Comparison of ENCODE assay signal across 8 cellular contexts in genomic region chr9:127926961-127927456, GRCh38. TPM values are rescaled to one million over a fixed set of nuclear protein-coding genes. Genes with fewer than 3 reads are reported as not detected.
DNase-seq lines count a peak whose midpoint lies in the region; ATAC-seq and TF ChIP-seq lines count a peak whose summit lies in the region.

No MANE protein-coding gene starts in this region.

- no peaks in the 10 kb centered on the region for H3K9me2 ChIP-seq in HCT116 (ENCODE audit: insufficient read depth)

- DNase-seq in CD14-positive monocyte (ENCODE audit: low spot score) (no peak), HCT116 (ENCODE audit: low read depth, low spot score) (no peak), mammary epithelial cell (peak; percentile 49), mucosa of descending colon (no peak), SHP77 treated with DMSO at 0.1 percent for 48 hours (lab: John Stamatoyannopoulos, UW) (no peak), NCI-H2171 treated with DMSO at 0.1 percent for 48 hours (lab: John Stamatoyannopoulos, UW) (no peak), retina (no peak)

- ATAC-seq in HCT116 (peak; percentile 34), mucosa of descending colon (peak; percentile 2), HG03565 (IDR thresholded peaks at IDR 0.05; ENCODE audit: unreplicated experiment) (no peak)

- BruUV-seq in HCT116 (replicated peaks; lab: Mats Ljungman, UMichigan) (TSS peak; percentile 29), mammary epithelial cell (replicated peaks; lab: Mats Ljungman, UMichigan) (no TSS peak)

- POLR2A ChIA-PET in HCT116 (lab: Charles Lee), result interaction anchor here (1.3 kb wide), 1 partner anchor 10 kb away, joined by 4 read pairs; the partner anchor contains the start of gene ST6GALNAC4

- WGBS in mammary epithelial cell (ENCODE audit: low coverage, missing lambda C conversion rate), result 2% methylated on average over 32 of the region's 37 CpGs

- H3K4me1 ChIP-seq in HCT116 (ENCODE audit: control insufficient read depth in 1 of 2, insufficient read depth in 2 of 2, low read length in 2 of 2) (peaks cover 46 to 82% of the 10 kb centered on the region in 2 experiments), mammary epithelial cell (ENCODE audit: insufficient read depth, low read length) (peaks cover 35% of the 10 kb centered on the region), mucosa of descending colon (ENCODE audit: low read depth) (peaks cover 24% of the 10 kb centered on the region)

- H3K36me3 ChIP-seq in HCT116 (ENCODE audit: control insufficient read depth in 1 of 2, insufficient read depth in 2 of 2, low read length in 2 of 2), result no peaks in the 10 kb centered on the region
- H3K36me3 ChIP-seq in mammary epithelial cell (ENCODE audit: insufficient read depth, low read length), result no peaks in the 10 kb centered on the region
- H3K36me3 ChIP-seq in mucosa of descending colon (ENCODE audit: low read depth), result no peaks in the 10 kb centered on the region

- no peaks in the 10 kb centered on the region for H4K20me1 ChIP-seq in HCT116 (ENCODE audit: insufficient read depth)
- H4K20me1 ChIP-seq in mammary epithelial cell (ENCODE audit: insufficient read depth, low read length), result no peaks in the 10 kb centered on the region

- H3K9me3 ChIP-seq in HCT116 (ENCODE audit: control insufficient read depth in 1 of 2, insufficient read depth in 1 of 2, low read depth in 1 of 2, low read length in 2 of 2), result no peaks in the 10 kb centered on the region
- no peaks in the 10 kb centered on the region for H3K9me3 ChIP-seq in mammary epithelial cell (replicated peaks; ENCODE audit: insufficient read depth, low read length)
- no peaks in the 10 kb centered on the region for H3K9me3 ChIP-seq in mucosa of descending colon

- peak overlapping the region; percentile 52 to 80 for H3K4me3 Mint-ChIP-seq in CD14-positive monocyte

- TF ChIP-seq CTCF in CD14-positive monocyte (IDR thresholded peaks at IDR 0.05), result no peak
- no peak for TF ChIP-seq CTCF in HCT116 (IDR thresholded peaks at IDR 0.05 in 2 of 3, conservative IDR thresholded peaks at IDR 0.05 in 1 of 3; ENCODE audit: borderline replicate concordance in 1 of 3, insufficient read depth in 1 of 3, low read depth in 2 of 3, low read length in 2 of 3)
- no peak for TF ChIP-seq CTCF in mammary epithelial cell (conservative IDR thresholded peaks at IDR 0.05 in 1 of 2, IDR thresholded peaks at IDR 0.05 in 1 of 2; ENCODE audit: extremely low read depth in 1 of 2, insufficient read depth in 1 of 2, low read depth in 1 of 2, low read length in 2 of 2)
- no peak for TF ChIP-seq CTCF in mucosa of descending colon (IDR thresholded peaks at IDR 0.05)

- H3K27ac ChIP-seq in HCT116 (ENCODE audit: low read depth, low read length) (peak overlapping the region; percentile 71), mammary epithelial cell (ENCODE audit: insufficient read depth, low read depth, low read length) (peak overlapping the region; percentile 46)

- RAD21 ChIA-PET in HCT116 (lab: Charles Lee; ENCODE audit: low non-redundant PET in 1 of 2, low total read pairs in 2 of 2, uncharacterized antibody in 2 of 2, unreplicated experiment in 2 of 2), result no interaction called here

- peaks cover 0 to 7% (median 4%) of the 10 kb centered on the region in 7 donors for H3K9me3 Mint-ChIP-seq in CD14-positive monocyte

- TF ChIP-seq POLR2A in HCT116 (IDR thresholded peaks at IDR 0.05; ENCODE audit: borderline replicate concordance, extremely low read depth, insufficient read depth, insufficient read length), result no peak

- H3K4me1 Mint-ChIP-seq in CD14-positive monocyte, result peaks cover 28% of the 10 kb centered on the region

- H2AFZ ChIP-seq in HCT116 (ENCODE audit: low read depth, low read length, poor library complexity, severe bottlenecking), result no peak overlapping the region
- H2AFZ ChIP-seq in mammary epithelial cell (ENCODE audit: low read depth, low read length), result peak overlapping the region; percentile 96

- dilution Hi-C loops in mammary epithelial cell (cut with HindIII; ENCODE audit: low sequenced_read_pairs), result no loop called here

- H3K36me3 Mint-ChIP-seq in CD14-positive monocyte, result peaks cover 0 to 6% of the 10 kb centered on the region in 2 donors

- H3K27ac Mint-ChIP-seq in CD14-positive monocyte, result no peak overlapping the region

- H3K79me2 ChIP-seq in HCT116 (ENCODE audit: insufficient read depth, low read length) (no peaks in the 10 kb centered on the region), mammary epithelial cell (ENCODE audit: insufficient read depth, low read length) (no peaks in the 10 kb centered on the region)

- CTCF ChIA-PET in HCT116 (lab: Charles Lee) (no interaction called here), mammary epithelial cell (lab: Charles Lee; ENCODE audit: low non-redundant PET) (no interaction called here)

- in situ Hi-C loops in mammary epithelial cell (cut with MboI; ENCODE audit: low sequenced_read_pairs in 2 of 2), result loop anchor here in 1 of 2 donors (10.0 kb wide), 1 partner anchor 342 kb away; no protein-coding TSS in a partner anchor

- TF ChIP-seq RAD21 in HCT116 (IDR thresholded peaks at IDR 0.05; ENCODE audit: low read depth), result no peak

- H3K4me2 ChIP-seq in HCT116 (ENCODE audit: low read length) (peak overlapping the region; percentile 95), mammary epithelial cell (ENCODE audit: insufficient read depth, low read depth, low read length) (peak overlapping the region; percentile 93)

- intact Hi-C loops in CD14-positive monocyte (cut with micrococcal nuclease), result loop anchor here in 1 of 2 donors (10.0 kb wide), 1 partner anchor 332 kb away; no protein-coding TSS in a partner anchor
- intact Hi-C loops in HCT116 (cut with micrococcal nuclease), result loop anchor here (5.0 kb wide), 1 partner anchor 110 kb away; no protein-coding TSS in a partner anchor
- intact Hi-C loops in mammary epithelial cell (cut with micrococcal nuclease), result no loop called here
- intact Hi-C loops in mucosa of descending colon (cut with DNase I, micrococcal nuclease), result loop anchor here in 1 of 2 donors (10.0 kb wide), 1 partner anchor 332 kb away; no protein-coding TSS in a partner anchor

- peak overlapping the region; percentile 75 to 79 for H3K4me3 ChIP-seq in HCT116 (replicated peaks in 1 of 2; ENCODE audit: low read depth in 1 of 2, low read length in 2 of 2)
- peak overlapping the region; percentile 62 to 73 (median 62) for H3K4me3 ChIP-seq in mammary epithelial cell (replicated peaks in 1 of 3; ENCODE audit: insufficient read depth in 1 of 3, low read depth in 2 of 3, low read length in 3 of 3)
- no peak overlapping the region for H3K4me3 ChIP-seq in mucosa of descending colon

- H3K27me3 ChIP-seq in HCT116 (ENCODE audit: insufficient read depth, low read length) (no peaks in the 10 kb centered on the region), mammary epithelial cell (ENCODE audit: insufficient read depth, low read length) (no peaks in the 10 kb centered on the region)

- peaks cover 76 to 93% (median 93%) of the 10 kb centered on the region in 3 donors for H3K27me3 Mint-ChIP-seq in CD14-positive monocyte (ENCODE audit: low read depth in 3 of 3)

- H3K9ac ChIP-seq in HCT116 (ENCODE audit: low read length) (peak overlapping the region; percentile 79), mammary epithelial cell (ENCODE audit: insufficient read depth, low read length) (peak overlapping the region; percentile 56)

TF ChIP-seq in HCT116, 20 proteins besides CTCF, POLR2A, EP300 and RAD21:
- TF ChIP-seq ZFX (IDR thresholded peaks at IDR 0.05), result 0 out of 2 replicates have a peak, but pooled peaks have one; percentile 9
- no peak for TF ChIP-seq SRF (IDR thresholded peaks at IDR 0.05; ENCODE audit: low read depth)

RNA-seq across cellular contexts. Expression of gene PIP5KL1, which starts 3.6 kb away (rescaled TPM):
- polyA plus RNA-seq in CD14-positive monocyte (under 1 TPM; 0.31 to 0.57 TPM), mammary epithelial cell (4.4 TPM)
- total RNA-seq in HCT116 (2021; ENCODE audit: unreplicated experiment) (37.6 TPM), mammary epithelial cell (10 to 100 TPM in 1 of 2 donors, 1 to 10 TPM in 1; 6.7 to 11.8 TPM), mucosa of descending colon (1 to 10 TPM in 2 of 3 donors, under 1 TPM in 1; 0.58 to 1.9 (median 1.1) TPM)
- polyA plus RNA-seq in HCT116 (2012), result 35.7 and 36.0 TPM in 2 replicates
- polyA minus RNA-seq in mammary epithelial cell, result 0.41 TPM

RNA-seq across cellular contexts. Expression of gene ST6GALNAC4, which starts 10.2 kb away (rescaled TPM):
- polyA plus RNA-seq in CD14-positive monocyte (10 to 100 TPM in 1 of 2 donors, 1 to 10 TPM in 1; 8.9 to 10.3 TPM), mammary epithelial cell (21.9 TPM)
- total RNA-seq in HCT116 (2021; ENCODE audit: unreplicated experiment) (49.4 TPM), mammary epithelial cell (10 to 100 TPM; 14.3 to 19.6 TPM), mucosa of descending colon (10 to 100 TPM; 31.0 to 39.2 (median 37.2) TPM)
- polyA plus RNA-seq in HCT116 (2012), result 45.7 and 58.2 TPM in 2 replicates
- polyA minus RNA-seq in mammary epithelial cell, result 50.2 TPM

RNA-seq across cellular contexts. Expression of gene DPM2, which starts 10.6 kb away (rescaled TPM):
- polyA plus RNA-seq in CD14-positive monocyte, result 10 to 100 TPM; 25.4 to 28.7 TPM
- 54.6 TPM for total RNA-seq in HCT116 (2021; ENCODE audit: unreplicated experiment)
- polyA plus RNA-seq in HCT116 (2012), result 58.0 and 62.6 TPM in 2 replicates
- 10 to 100 TPM; 10.0 to 48.7 TPM for total RNA-seq in mammary epithelial cell
- polyA plus RNA-seq in mammary epithelial cell, result 45.2 TPM
- polyA minus RNA-seq in mammary epithelial cell, result 74.8 TPM
- 10 to 100 TPM; 23.0 to 30.4 (median 29.4) TPM for total RNA-seq in mucosa of descending colon

RNA-seq across cellular contexts. Expression of gene ST6GALNAC6, which starts 27.6 kb away (rescaled TPM):
- 10 to 100 TPM in 1 of 2 donors, 1 to 10 TPM in 1; 8.2 to 12.0 TPM for polyA plus RNA-seq in CD14-positive monocyte
- 24.5 TPM for total RNA-seq in HCT116 (2021; ENCODE audit: unreplicated experiment)
- polyA plus RNA-seq in HCT116 (2012), result 22.9 and 25.0 TPM in 2 replicates
- total RNA-seq in mammary epithelial cell, result 10 to 100 TPM; 28.8 to 29.5 TPM
- 26.6 TPM for polyA plus RNA-seq in mammary epithelial cell
- 14.6 TPM for polyA minus RNA-seq in mammary epithelial cell
- 100 to 1,000 TPM; 121 to 266 (median 175) TPM for total RNA-seq in mucosa of descending colon

RNA-seq across cellular contexts. Expression of gene AK1, which starts 49.5 kb away (rescaled TPM):
- polyA plus RNA-seq in CD14-positive monocyte (not detected), mammary epithelial cell (65.8 TPM)
- total RNA-seq in HCT116 (2021; ENCODE audit: unreplicated experiment) (61.1 TPM), mammary epithelial cell (10 to 100 TPM; 42.0 to 57.9 TPM), mucosa of descending colon (100 to 1,000 TPM in 2 of 3 donors, 10 to 100 TPM in 1; 66.7 to 157 (median 106) TPM)
- polyA plus RNA-seq in HCT116 (2012), result 70.6 and 74.2 TPM in 2 replicates
- 52.1 TPM for polyA minus RNA-seq in mammary epithelial cell
